ENCODE assay signal across 17 cellular contexts in genomic region chr1:20480261-20481157, GRCh38. TPM values are rescaled to one million over a fixed set of nuclear protein-coding genes. Genes with fewer than 3 reads are reported as not detected.
DNase-seq lines count a peak whose midpoint lies in the region; ATAC-seq, FAIRE-seq and TF ChIP-seq lines count a peak whose summit lies in the region.
"Had no signal": no experiment of that assay in that cellular context is flagged by ENCODE, and none has a peak within 500 bp of the region (broad histone marks: within the 10 kb centered on the region; RNA-seq: fewer than 3 reads in every experiment).

No MANE protein-coding gene starts in this region.

- dilution Hi-C loops in keratinocyte (cut with MboI; ENCODE audit: extremely low pct_ligation_motif_present, low sequenced_read_pairs) = no loop called here

- ATAC-seq in Right ventricle myocardium inferior (no peak), GM21737 (IDR thresholded peaks at IDR 0.05; ENCODE audit: unreplicated experiment) (no peak), HG02973 (IDR thresholded peaks at IDR 0.05; ENCODE audit: unreplicated experiment) (no peak)

- no peaks in the 10 kb centered on the region for H3K36me3 ChIP-seq in keratinocyte (ENCODE audit: control insufficient read depth in 2 of 2, extremely low read depth in 1 of 2, insufficient read depth in 2 of 2, low read length in 2 of 2)
- no peaks in the 10 kb centered on the region for H3K36me3 ChIP-seq in osteoblast (ENCODE audit: insufficient read depth, low read length)
- H3K36me3 ChIP-seq: BE2C had no signal

- H3K4me2 ChIP-seq in keratinocyte (ENCODE audit: control insufficient read depth, extremely low read depth, insufficient read depth, low read depth, low read length) = no peak overlapping the region
- no peak overlapping the region for H3K4me2 ChIP-seq in osteoblast (ENCODE audit: insufficient read depth, low read length)

- H3K27me3 Mint-ChIP-seq in Calu3 (ENCODE audit: unreplicated experiment) = no peaks in the 10 kb centered on the region

- TF ChIP-seq CTCF in Calu3 (IDR thresholded peaks at IDR 0.05; ENCODE audit: unreplicated experiment) = no peak
- TF ChIP-seq CTCF in VCaP (conservative IDR thresholded peaks at IDR 0.05) = no peak
- TF ChIP-seq CTCF in keratinocyte (optimal IDR thresholded peaks at IDR 0.05 in 1 of 3, IDR thresholded peaks at IDR 0.05 in 1 of 3, conservative IDR thresholded peaks at IDR 0.05 in 1 of 3; ENCODE audit: extremely low read depth in 1 of 3, insufficient read depth in 2 of 3, low read length in 3 of 3) = no peak
- TF ChIP-seq CTCF in osteoblast (IDR thresholded peaks at IDR 0.05; ENCODE audit: extremely low read depth, low read depth, low read length) = no peak

- H3K9me1 ChIP-seq in keratinocyte (ENCODE audit: control insufficient read depth, extremely low read depth, insufficient read depth, low read length) = peaks cover 3% of the 10 kb centered on the region

- H3K4me3 ChIP-seq in keratinocyte (ENCODE audit: control insufficient read depth in 2 of 3, extremely low read depth in 1 of 3, insufficient read depth in 2 of 3, low read depth in 1 of 3, low read length in 3 of 3) (no peak overlapping the region), osteoblast (ENCODE audit: insufficient read depth, low read length) (no peak overlapping the region)

- peak; percentile 56 for FAIRE-seq in keratinocyte (lab: Jason Lieb, UNC)
- FAIRE-seq: G401.6 had no signal

- H3K9me3 ChIP-seq in keratinocyte (ENCODE audit: control insufficient read depth, low read depth, low read length) (no peaks in the 10 kb centered on the region), osteoblast (ENCODE audit: low read depth, low read length) (no peaks in the 10 kb centered on the region)
- H3K9me3 ChIP-seq: BE2C had no signal

- H3K27me3 ChIP-seq in keratinocyte (ENCODE audit: control insufficient read depth, extremely low read depth, insufficient read depth, low read length) (peaks cover 10% of the 10 kb centered on the region), osteoblast (ENCODE audit: insufficient read depth, low read length) (peaks cover 52% of the 10 kb centered on the region)

- peaks cover 69% of the 10 kb centered on the region for H3K4me1 Mint-ChIP-seq in Calu3 (ENCODE audit: low read depth, unreplicated experiment)

- H3K9me3 Mint-ChIP-seq in Calu3 (ENCODE audit: low read depth, unreplicated experiment) = no peaks in the 10 kb centered on the region
- H3K9me3 Mint-ChIP-seq: activated T-helper 2 cell treated with anti-CD3 and anti-CD28 coated beads, Interferon-gamma antibody, Interleukin-2, Interleukin-4, amounts not matched to agents 10 μg/mL and 5 μg/mL and 100 μg/mL, durations not matched to agents 14 hours and 24 hours and 36 hours; immature natural killer cell had no signal

- no peak overlapping the region for H3K9ac ChIP-seq in keratinocyte (ENCODE audit: control insufficient read depth, extremely low read depth, insufficient read depth, low read length)

- H3K4me1 ChIP-seq in keratinocyte (ENCODE audit: control insufficient read depth, extremely low read depth, insufficient read depth, low read length) = peaks cover 40% of the 10 kb centered on the region
- H3K4me1 ChIP-seq in osteoblast (ENCODE audit: insufficient read depth, low read length) = no peaks in the 10 kb centered on the region

- intact Hi-C loops in Calu3 (cut with micrococcal nuclease; ENCODE audit: unreplicated experiment) (no loop called here), Right ventricle myocardium inferior (cut with DNase I) (no loop called here)

- H3K79me2 ChIP-seq in keratinocyte (ENCODE audit: control insufficient read depth, insufficient read depth, low read length) (peaks cover 24% of the 10 kb centered on the region), osteoblast (ENCODE audit: insufficient read depth, low read length) (no peaks in the 10 kb centered on the region)

- no TSS peak for BruUV-seq in Calu3 (replicated peaks; lab: Mats Ljungman, UMichigan)

- H4K20me1 ChIP-seq in keratinocyte (ENCODE audit: control insufficient read depth, extremely low read depth, insufficient read depth, low read length) = peaks cover 18% of the 10 kb centered on the region
- no peaks in the 10 kb centered on the region for H4K20me1 ChIP-seq in osteoblast (ENCODE audit: insufficient read depth, low read length)

- H2AFZ ChIP-seq in keratinocyte (ENCODE audit: control insufficient read depth, low read length) (no peak overlapping the region), osteoblast (ENCODE audit: low read length) (no peak overlapping the region)

- peak overlapping the region; percentile 67 for H3K4me3 Mint-ChIP-seq in Calu3 (ENCODE audit: low read depth, unreplicated experiment)
- H3K4me3 Mint-ChIP-seq: immature natural killer cell had no signal

- H3K27ac ChIP-seq in VCaP (peak overlapping the region; percentile 98), keratinocyte (ENCODE audit: control insufficient read depth, insufficient read depth, low read length) (no peak overlapping the region), osteoblast (ENCODE audit: low read depth, low read length) (no peak overlapping the region)

- H3K27ac Mint-ChIP-seq in Calu3 (ENCODE audit: unreplicated experiment) = peak overlapping the region; percentile 98
- H3K27ac Mint-ChIP-seq: activated T-helper 2 cell treated with anti-CD3 and anti-CD28 coated beads, Interferon-gamma antibody, Interleukin-2, Interleukin-4, amounts not matched to agents 10 μg/mL and 5 μg/mL and 100 μg/mL, durations not matched to agents 14 hours and 24 hours and 36 hours; immature natural killer cell had no signal

- CTCF ChIA-PET in Calu3 (lab: Charles Lee) = interaction anchor here (0.8 to 1.5 kb wide), 2 partner anchors 8 to 14 kb away, joined by 3 to 9 read pairs; no protein-coding TSS in a partner anchor

- peaks cover 61% of the 10 kb centered on the region for H3K36me3 Mint-ChIP-seq in Calu3 (ENCODE audit: insufficient read depth, unreplicated experiment)
- H3K36me3 Mint-ChIP-seq: immature natural killer cell had no signal

- DNase-seq in Calu3 (peak; percentile 44), keratinocyte (ENCODE audit: low read depth, low spot score) (no peak), osteoblast (ENCODE audit: insufficient read length, low spot score, missing footprints) (peak; percentile 36), Right ventricle myocardium inferior (ENCODE audit: missing footprints) (no peak), germinal center (ENCODE audit: low spot score) (no peak)
- DNase-seq: activated CD4-positive, CD25-positive, alpha-beta regulatory T cell; BE2C; immature natural killer cell; MM.1S; SHP77 treated with DMSO at 0.1 percent for 48 hours; stimulated activated CD4-positive, alpha-beta T cell treated with anti-CD3 and anti-CD28 coated beads, Interleukin-2, amount 100 ng/mL, for 48 hours; stimulated activated naive CD4-positive, alpha-beta T cell treated with Interleukin-2 at 50 U/mL for 16 hours had no signal

RNA-seq across cellular contexts. Expression of gene CAMK2N1, which starts 5.5 kb away (rescaled TPM):
- total RNA-seq in Calu3 (2022) = 56.0 and 66.0 TPM in 2 replicates
- 17.3 to 49.8 TPM (median 46.0 TPM) in 3 replicates for polyA plus RNA-seq in keratinocyte
- polyA plus RNA-seq in keratinocyte (2011; ENCODE audit: low read depth) = 106 TPM
- 43.1 and 64.9 TPM in 2 replicates for polyA plus RNA-seq in keratinocyte (2011; cell fraction: cytosol; rRNA removed)
- 12.8 and 20.0 TPM in 2 replicates for polyA plus RNA-seq in keratinocyte (2011; cell fraction: nucleus; rRNA removed)
- polyA plus RNA-seq in keratinocyte (2012; ENCODE audit: low replicate concordance) = 78.2 and 78.6 TPM in 2 replicates
- 3.5 to 36.2 TPM (median 12.1 TPM) in 3 replicates for polyA minus RNA-seq in keratinocyte
- polyA minus RNA-seq in keratinocyte (2011; cell fraction: cytosol; rRNA and poly(A)+ RNA removed) = 31.1 TPM
- 2.8 and 6.6 TPM in 2 replicates for polyA minus RNA-seq in keratinocyte (2011; cell fraction: nucleus; rRNA and poly(A)+ RNA removed)
- total RNA-seq in osteoblast = 0.36 and 1.5 TPM in 2 replicates
- total RNA-seq in Right ventricle myocardium inferior = 11.8 TPM

RNA-seq across cellular contexts. Expression of gene MUL1, which starts 27.4 kb away (rescaled TPM):
- 21.9 and 24.3 TPM in 2 replicates for total RNA-seq in Calu3 (2022)
- 28.2 to 41.8 TPM (median 40.4 TPM) in 3 replicates for polyA plus RNA-seq in keratinocyte
- 8.4 TPM for polyA plus RNA-seq in keratinocyte (2011; ENCODE audit: low read depth)
- polyA plus RNA-seq in keratinocyte (2011; cell fraction: cytosol; rRNA removed) = 18.9 and 20.8 TPM in 2 replicates
- polyA plus RNA-seq in keratinocyte (2011; cell fraction: nucleus; rRNA removed) = 56.1 and 60.2 TPM in 2 replicates
- polyA plus RNA-seq in keratinocyte (2012; ENCODE audit: low replicate concordance) = 33.5 and 38.1 TPM in 2 replicates
- 30.2 to 60.4 TPM (median 43.3 TPM) in 3 replicates for polyA minus RNA-seq in keratinocyte
- 39.5 TPM for polyA minus RNA-seq in keratinocyte (2011; cell fraction: cytosol; rRNA and poly(A)+ RNA removed)
- 44.6 and 48.6 TPM in 2 replicates for polyA minus RNA-seq in keratinocyte (2011; cell fraction: nucleus; rRNA and poly(A)+ RNA removed)
- 31.8 and 37.3 TPM in 2 replicates for total RNA-seq in osteoblast
- 44.6 TPM for total RNA-seq in Right ventricle myocardium inferior

Comparison
In these comparisons a context has a peak if more than half of its experiments do, and no peak if none do; other contexts are left out.
1. DNase-seq: peak in Calu3 (single experiment) and osteoblast (single experiment); none in keratinocyte (single experiment), Right ventricle myocardium inferior (single experiment) and germinal center (single experiment).